1 cellular context compared by ENCODE assay signal in the genomic region with DNA sequence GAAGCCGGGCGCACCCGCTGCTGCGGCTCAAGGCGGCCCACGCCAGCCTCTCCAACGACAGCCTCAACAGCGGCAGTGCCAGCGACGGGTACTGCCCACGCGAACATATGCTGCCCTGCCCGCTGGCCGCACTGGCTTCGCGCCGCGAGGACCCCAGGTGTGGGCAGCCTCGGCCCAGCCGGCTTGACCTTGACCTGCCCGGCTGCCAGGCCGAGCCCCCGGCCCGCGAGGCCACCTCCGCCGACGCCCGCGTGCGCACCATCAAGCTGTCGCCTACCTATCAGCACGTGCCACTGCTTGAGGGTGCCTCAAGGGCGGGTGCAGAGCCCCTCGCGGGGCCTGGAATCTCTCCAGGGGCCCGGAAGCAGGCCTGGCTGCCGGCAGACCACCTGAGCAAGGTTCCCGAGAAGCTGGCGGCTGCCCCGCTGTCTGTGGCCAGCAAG.
TF ChIP-seq lines count a peak whose summit lies in the region.

No MANE protein-coding gene starts in this region.

TF ChIP-seq in K562, 482 proteins besides CTCF, POLR2A, EP300 and RAD21:
- TF ChIP-seq POLR2G (IDR thresholded peaks at IDR 0.05; ENCODE audit: low read depth, low read length) (0 out of 2 replicates have a peak, but pooled peaks have one; percentile 11), HNRNPL (IDR thresholded peaks at IDR 0.05; ENCODE audit: low read depth, low read length) (peak; percentile 89), RBFOX2 (IDR thresholded peaks at IDR 0.05; ENCODE audit: low read depth, low read length) (0 out of 2 replicates have a peak, but pooled peaks have one; percentile 21), YBX1 (IDR thresholded peaks at IDR 0.05) (no peak)
